In the genomic region with DNA sequence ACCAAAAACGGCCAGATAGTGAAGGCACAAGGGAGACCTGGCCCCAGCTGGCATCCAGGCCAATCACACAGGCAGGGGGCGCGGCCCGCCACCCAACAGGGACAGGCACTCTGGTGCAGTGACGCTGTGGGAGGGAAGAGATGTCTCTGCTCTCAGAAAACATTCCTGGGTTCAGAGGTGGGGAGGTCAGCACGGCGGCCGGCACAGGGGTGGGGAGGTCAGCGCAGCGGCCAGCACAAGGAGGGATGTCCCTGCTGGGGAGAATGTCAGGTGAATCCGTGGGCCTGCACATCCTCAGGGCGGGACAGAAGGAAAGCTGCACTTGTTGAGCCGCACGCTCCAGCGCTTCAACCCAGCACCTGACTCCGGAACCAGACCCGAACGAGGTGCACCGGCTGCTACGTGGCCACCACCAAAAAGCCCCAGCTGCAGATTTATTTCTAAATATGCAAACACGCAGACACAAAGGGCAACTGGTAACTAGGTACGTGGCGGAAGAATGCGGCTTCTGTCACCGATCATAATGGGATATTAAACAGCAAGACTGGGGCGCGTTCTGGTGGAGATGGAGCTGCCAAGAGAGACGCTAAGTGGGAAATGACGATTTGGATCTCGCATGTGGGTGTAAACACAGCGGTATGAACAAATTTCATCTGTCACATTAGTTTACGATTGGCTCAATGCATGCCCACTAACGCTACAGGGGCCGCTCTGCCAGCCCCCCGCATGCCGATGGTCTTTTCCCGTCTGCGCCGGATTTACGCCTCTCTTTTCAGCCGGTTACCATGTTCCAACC, we compare ENCODE assay signal across 23 cellular contexts.
"Had no signal": no experiment of that assay in that cellular context is flagged by ENCODE, and none has a peak within 500 bp of the region (broad histone marks: within the 10 kb centered on the region; RNA-seq: fewer than 3 reads in every experiment).

No MANE protein-coding gene starts in this region.

- H3K9me3 Mint-ChIP-seq: activated CD4-positive, alpha-beta memory T cell treated with anti-CD3 and anti-CD28 coated beads, Interleukin-2, amount 10 ng/mL, durations not matched to agents 7 days and 5 days; activated naive CD4-positive, alpha-beta T cell treated with anti-CD3 and anti-CD28 coated beads, Interleukin-2, amount 10 ng/mL, durations not matched to agents 7 days and 5 days; immature natural killer cell; mesothelial cell of epicardium; natural killer cell had no signal

- H3K27me3 Mint-ChIP-seq: activated CD4-positive, alpha-beta memory T cell treated with anti-CD3 and anti-CD28 coated beads, Interleukin-2, amount 10 ng/mL, durations not matched to agents 7 days and 5 days; activated naive CD4-positive, alpha-beta T cell treated with anti-CD3 and anti-CD28 coated beads, Interleukin-2, amount 10 ng/mL, durations not matched to agents 7 days and 5 days; progenitor cell of endocrine pancreas; T-helper 17 cell had no signal

- ATAC-seq: foreskin keratinocyte; left lung; natural killer cell; stimulated activated naive CD8-positive, alpha-beta T cell treated with anti-CD3 and anti-CD28 coated beads, Interleukin-15, Interleukin-2, amounts not matched to agents 100 U/mL and 50 U/mL, for 24 hours; T-helper 17 cell had no signal

- H3K4me1 ChIP-seq: foreskin keratinocyte had no signal

- FAIRE-seq: endometrium had no signal

- H3K27ac Mint-ChIP-seq: activated CD4-positive, alpha-beta memory T cell treated with anti-CD3 and anti-CD28 coated beads, Interleukin-2, amount 10 ng/mL, durations not matched to agents 7 days and 5 days; activated naive CD4-positive, alpha-beta T cell treated with anti-CD3 and anti-CD28 coated beads, Interleukin-2, amount 10 ng/mL, durations not matched to agents 7 days and 5 days; immature natural killer cell; mesothelial cell of epicardium; natural killer cell; progenitor cell of endocrine pancreas; T-helper 17 cell had no signal

- H3K27ac ChIP-seq: foreskin keratinocyte, hepatocyte, thyroid gland had no signal

- H3K36me3 Mint-ChIP-seq: natural killer cell had no signal

- H2AFZ ChIP-seq: hepatocyte had no signal

- H3K4me3 Mint-ChIP-seq: activated CD4-positive, alpha-beta memory T cell treated with anti-CD3 and anti-CD28 coated beads, Interleukin-2, amount 10 ng/mL, durations not matched to agents 7 days and 5 days; activated naive CD4-positive, alpha-beta T cell treated with anti-CD3 and anti-CD28 coated beads, Interleukin-2, amount 10 ng/mL, durations not matched to agents 7 days and 5 days; immature natural killer cell; mesothelial cell of epicardium; natural killer cell; T-helper 17 cell had no signal

- H3K4me3 ChIP-seq: hepatocyte, left lung, thyroid gland had no signal

- H3K27me3 ChIP-seq: foreskin keratinocyte, hepatocyte, left lung, thyroid gland had no signal

- H3K9me3 ChIP-seq: left lung, thyroid gland had no signal

- H3K4me1 Mint-ChIP-seq: mesothelial cell of epicardium had no signal

- H3K4me2 ChIP-seq: hepatocyte had no signal

- DNase-seq: activated CD4-positive, alpha-beta memory T cell treated with anti-CD3 and anti-CD28 coated beads, Interleukin-2, amount 10 ng/mL, durations not matched to agents 7 days and 5 days; activated CD4-positive, alpha-beta T cell treated with anti-CD3 and anti-CD28 coated beads for 48 hours; activated effector memory CD4-positive, alpha-beta T cell treated with anti-CD3 and anti-CD28 coated beads, Interleukin-2, amount 50 U/mL, for 16 hours; activated naive CD4-positive, alpha-beta T cell treated with anti-CD3 and anti-CD28 coated beads, Interleukin-2, amount 10 ng/mL, durations not matched to agents 7 days and 5 days; amygdala; cortex of kidney; erythroblast; foreskin keratinocyte; glutamatergic neuron; immature natural killer cell; natural killer cell; stimulated activated CD4-positive, alpha-beta T cell treated with anti-CD3 and anti-CD28 coated beads, Interleukin-12 subunit alpha, Interleukin-12 subunit beta, amount 100 ng/mL, for 4 hours; stimulated activated CD4-positive, alpha-beta T cell treated with anti-CD3 and anti-CD28 coated beads, Interleukin-4, amount 100 ng/mL, for 4 hours; stimulated activated naive CD8-positive, alpha-beta T cell treated with anti-CD3 and anti-CD28 coated beads, Interleukin-15, Interleukin-2, amounts not matched to agents 100 U/mL and 50 U/mL, for 24 hours; substantia nigra; SW 1271; T-helper 17 cell; thyroid gland had no signal
